29 cellular contexts compared by ENCODE assay signal in the genomic region with DNA sequence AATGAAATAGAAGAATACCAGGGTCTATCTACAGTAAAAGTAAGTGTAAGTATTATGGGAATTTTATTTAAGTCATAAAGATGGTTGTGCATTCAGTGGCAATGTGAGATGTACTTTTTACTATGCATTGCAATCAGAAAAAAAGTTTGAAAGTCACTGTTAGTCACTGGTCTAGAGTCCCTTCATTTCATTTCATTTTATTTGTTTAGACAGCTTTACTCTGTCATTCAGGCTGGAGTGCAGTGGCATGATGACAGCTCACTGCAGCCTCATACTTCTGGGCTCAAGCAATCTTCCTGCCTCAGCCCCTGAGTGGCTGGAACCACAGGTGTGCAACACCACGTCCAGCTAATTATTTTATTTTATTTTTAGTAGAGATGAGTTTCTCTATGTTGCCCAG.
"Had no signal": no experiment of that assay in that cellular context is flagged by ENCODE, and none has a peak within 500 bp of the region (broad histone marks: within the 10 kb centered on the region; RNA-seq: fewer than 3 reads in every experiment).

No MANE protein-coding gene starts in this region.

- H3K4me1 ChIP-seq: ascending aorta, breast epithelium had no signal

- H3K36me3 ChIP-seq: ascending aorta, breast epithelium, WERI-Rb-1 had no signal

- H3K9me3 ChIP-seq: ascending aorta, breast epithelium had no signal

- DNase-seq: activated CD4-positive, alpha-beta memory T cell treated with anti-CD3 and anti-CD28 coated beads, Interleukin-2, amount 10 ng/mL, durations not matched to agents 7 days and 5 days; activated CD4-positive, alpha-beta T cell treated with anti-CD3 and anti-CD28 coated beads for 1 hour; activated CD4-positive, alpha-beta T cell treated with anti-CD3 and anti-CD28 coated beads for 36 hours; activated CD4-positive, alpha-beta T cell treated with anti-CD3 and anti-CD28 coated beads for 48 hours; activated CD4-positive, alpha-beta T cell treated with anti-CD3 and anti-CD28 coated beads, Interleukin-2, amount 10 ng/mL, durations not matched to agents 7 days and 5 days; activated CD4-positive, alpha-beta T cell treated with anti-CD3 and anti-CD28 coated beads, Interleukin-2, amount 50 U/mL, for 48 hours; activated CD4-positive, CD25-positive, alpha-beta regulatory T cell; activated CD8-positive, alpha-beta memory T cell treated with anti-CD3 and anti-CD28 coated beads for 24 hours; activated CD8-positive, alpha-beta memory T cell treated with anti-CD3 and anti-CD28 coated beads, Interleukin-2, amount 10 ng/mL, durations not matched to agents 7 days and 5 days; activated CD8-positive, alpha-beta memory T cell treated with anti-CD3 and anti-CD28 coated beads, Interleukin-2, amount 50 U/mL, for 48 hours; activated CD8-positive, alpha-beta T cell treated with anti-CD3 and anti-CD28 coated beads, Interleukin-2, amount 10 ng/mL, durations not matched to agents 7 days and 5 days; activated effector memory CD4-positive, alpha-beta T cell treated with Interleukin-2 at 50 U/mL for 16 hours; activated gamma-delta T cell; activated naive CD4-positive, alpha-beta T cell treated with anti-CD3 and anti-CD28 coated beads, Interleukin-2, amount 10 ng/mL, durations not matched to agents 7 days and 5 days; activated naive CD4-positive, alpha-beta T cell treated with Interleukin-2 at 50 U/mL for 16 hours; activated naive CD8-positive, alpha-beta T cell treated with anti-CD3 and anti-CD28 coated beads, Interleukin-2, amount 10 ng/mL, durations not matched to agents 7 days and 5 days; activated naive CD8-positive, alpha-beta T cell treated with anti-CD3 and anti-CD28 coated beads, Interleukin-2, amount 50 U/mL, for 24 hours; activated T-cell treated with anti-CD3 and anti-CD28 coated beads, Interleukin-2, amount 50 U/mL, for 24 hours; activated T-cell treated with anti-CD3 and anti-CD28 coated beads, Interleukin-2, amount 50 U/mL, for 48 hours; amygdala; anterior cingulate cortex; central memory CD4-positive, alpha-beta T cell; T-helper 1 cell; T-helper 2 cell; T-helper 9 cell; WERI-Rb-1 had no signal

- H3K27ac ChIP-seq: ascending aorta, breast epithelium, WERI-Rb-1 had no signal

- ATAC-seq: activated CD4-positive, alpha-beta T cell treated with anti-CD3 and anti-CD28 coated beads for 36 hours; activated CD4-positive, CD25-positive, alpha-beta regulatory T cell treated with anti-CD3 and anti-CD28 coated beads, Interleukin-2, amount 50 U/mL, for 24 hours; activated CD8-positive, alpha-beta memory T cell treated with anti-CD3 and anti-CD28 coated beads, Interleukin-2, amount 10 ng/mL, durations not matched to agents 7 days and 5 days; activated CD8-positive, alpha-beta T cell treated with anti-CD3 and anti-CD28 coated beads, Interleukin-2, amount 10 ng/mL, durations not matched to agents 7 days and 5 days; activated naive CD8-positive, alpha-beta T cell treated with anti-CD3 and anti-CD28 coated beads, Interleukin-2, amount 50 U/mL, for 24 hours had no signal

- H3K27me3 ChIP-seq: ascending aorta, breast epithelium had no signal

- H3K4me3 ChIP-seq: ascending aorta, breast epithelium had no signal
